In the genomic region with DNA sequence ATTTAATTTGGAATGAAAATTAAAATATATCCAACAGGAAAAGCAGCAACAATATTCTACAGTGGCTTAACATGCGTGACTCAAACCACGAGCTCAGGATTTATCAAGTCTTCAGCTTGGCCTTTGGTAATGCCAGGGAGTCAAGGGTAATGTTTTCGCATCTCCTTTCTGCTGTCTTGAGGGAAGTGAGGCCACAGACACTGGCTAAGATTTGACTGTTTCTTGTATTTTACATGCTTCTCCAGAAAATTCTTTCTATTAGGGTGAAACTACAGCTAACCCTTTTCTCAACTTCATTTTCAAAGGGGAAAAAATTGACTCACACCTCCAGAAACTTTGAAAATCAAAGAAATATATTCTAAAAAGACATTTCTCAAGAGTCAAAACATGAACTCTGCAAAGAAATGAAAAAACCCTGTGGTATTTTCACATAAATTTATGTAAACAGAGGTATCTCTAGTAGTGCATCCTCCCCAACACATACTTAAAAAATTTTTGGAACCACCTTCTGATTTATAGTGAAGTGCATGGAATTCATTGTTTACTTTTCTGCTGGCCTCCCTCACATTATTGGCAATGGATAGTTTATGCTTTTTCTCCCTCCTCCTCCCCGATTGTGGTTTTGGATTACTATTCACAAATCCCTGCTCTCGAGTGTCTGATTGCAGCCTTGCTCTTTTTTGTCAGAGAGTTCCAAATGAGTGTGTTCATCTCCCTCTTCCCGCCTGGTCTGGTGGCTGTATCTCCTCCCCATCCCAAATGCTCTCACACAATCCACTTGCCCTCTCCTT, we compare ENCODE assay signal across 1 cellular context.
TF ChIP-seq lines count a peak whose summit lies in the region.

No MANE protein-coding gene starts in this region.

TF ChIP-seq in GM23338, 12 proteins besides CTCF, POLR2A, EP300 and RAD21 (continued from another document):
- TF ChIP-seq, protein P1, sequence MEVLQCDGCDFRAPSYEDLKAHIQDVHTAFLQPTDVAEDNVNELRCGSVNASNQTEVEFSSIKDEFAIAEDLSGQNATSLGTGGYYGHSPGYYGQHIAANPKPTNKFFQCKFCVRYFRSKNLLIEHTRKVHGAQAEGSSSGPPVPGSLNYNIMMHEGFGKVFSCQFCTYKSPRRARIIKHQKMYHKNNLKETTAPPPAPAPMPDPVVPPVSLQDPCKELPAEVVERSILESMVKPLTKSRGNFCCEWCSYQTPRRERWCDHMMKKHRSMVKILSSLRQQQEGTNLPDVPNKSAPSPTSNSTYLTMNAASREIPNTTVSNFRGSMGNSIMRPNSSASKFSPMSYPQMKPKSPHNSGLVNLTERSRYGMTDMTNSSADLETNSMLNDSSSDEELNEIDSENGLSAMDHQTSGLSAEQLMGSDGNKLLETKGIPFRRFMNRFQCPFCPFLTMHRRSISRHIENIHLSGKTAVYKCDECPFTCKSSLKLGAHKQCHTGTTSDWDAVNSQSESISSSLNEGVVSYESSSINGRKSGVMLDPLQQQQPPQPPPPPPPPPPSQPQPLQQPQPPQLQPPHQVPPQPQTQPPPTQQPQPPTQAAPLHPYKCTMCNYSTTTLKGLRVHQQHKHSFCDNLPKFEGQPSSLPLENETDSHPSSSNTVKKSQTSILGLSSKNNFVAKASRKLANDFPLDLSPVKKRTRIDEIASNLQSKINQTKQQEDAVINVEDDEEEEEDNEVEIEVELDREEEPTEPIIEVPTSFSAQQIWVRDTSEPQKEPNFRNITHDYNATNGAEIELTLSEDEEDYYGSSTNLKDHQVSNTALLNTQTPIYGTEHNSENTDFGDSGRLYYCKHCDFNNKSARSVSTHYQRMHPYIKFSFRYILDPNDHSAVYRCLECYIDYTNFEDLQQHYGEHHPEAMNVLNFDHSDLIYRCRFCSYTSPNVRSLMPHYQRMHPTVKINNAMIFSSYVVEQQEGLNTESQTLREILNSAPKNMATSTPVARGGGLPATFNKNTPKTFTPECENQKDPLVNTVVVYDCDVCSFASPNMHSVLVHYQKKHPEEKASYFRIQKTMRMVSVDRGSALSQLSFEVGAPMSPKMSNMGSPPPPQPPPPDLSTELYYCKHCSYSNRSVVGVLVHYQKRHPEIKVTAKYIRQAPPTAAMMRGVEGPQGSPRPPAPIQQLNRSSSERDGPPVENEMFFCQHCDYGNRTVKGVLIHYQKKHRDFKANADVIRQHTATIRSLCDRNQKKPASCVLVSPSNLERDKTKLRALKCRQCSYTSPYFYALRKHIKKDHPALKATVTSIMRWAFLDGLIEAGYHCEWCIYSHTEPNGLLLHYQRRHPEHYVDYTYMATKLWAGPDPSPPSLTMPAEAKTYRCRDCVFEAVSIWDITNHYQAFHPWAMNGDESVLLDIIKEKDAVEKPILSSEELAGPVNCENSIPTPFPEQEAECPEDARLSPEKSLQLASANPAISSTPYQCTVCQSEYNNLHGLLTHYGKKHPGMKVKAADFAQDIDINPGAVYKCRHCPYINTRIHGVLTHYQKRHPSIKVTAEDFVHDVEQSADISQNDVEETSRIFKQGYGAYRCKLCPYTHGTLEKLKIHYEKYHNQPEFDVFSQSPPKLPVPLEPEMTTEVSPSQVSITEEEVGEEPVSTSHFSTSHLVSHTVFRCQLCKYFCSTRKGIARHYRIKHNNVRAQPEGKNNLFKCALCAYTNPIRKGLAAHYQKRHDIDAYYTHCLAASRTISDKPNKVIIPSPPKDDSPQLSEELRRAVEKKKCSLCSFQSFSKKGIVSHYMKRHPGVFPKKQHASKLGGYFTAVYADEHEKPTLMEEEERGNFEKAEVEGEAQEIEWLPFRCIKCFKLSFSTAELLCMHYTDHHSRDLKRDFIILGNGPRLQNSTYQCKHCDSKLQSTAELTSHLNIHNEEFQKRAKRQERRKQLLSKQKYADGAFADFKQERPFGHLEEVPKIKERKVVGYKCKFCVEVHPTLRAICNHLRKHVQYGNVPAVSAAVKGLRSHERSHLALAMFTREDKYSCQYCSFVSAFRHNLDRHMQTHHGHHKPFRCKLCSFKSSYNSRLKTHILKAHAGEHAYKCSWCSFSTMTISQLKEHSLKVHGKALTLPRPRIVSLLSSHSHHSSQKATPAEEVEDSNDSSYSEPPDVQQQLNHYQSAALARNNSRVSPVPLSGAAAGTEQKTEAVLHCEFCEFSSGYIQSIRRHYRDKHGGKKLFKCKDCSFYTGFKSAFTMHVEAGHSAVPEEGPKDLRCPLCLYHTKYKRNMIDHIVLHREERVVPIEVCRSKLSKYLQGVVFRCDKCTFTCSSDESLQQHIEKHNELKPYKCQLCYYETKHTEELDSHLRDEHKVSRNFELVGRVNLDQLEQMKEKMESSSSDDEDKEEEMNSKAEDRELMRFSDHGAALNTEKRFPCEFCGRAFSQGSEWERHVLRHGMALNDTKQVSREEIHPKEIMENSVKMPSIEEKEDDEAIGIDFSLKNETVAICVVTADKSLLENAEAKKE (CRISPR knock-in tag; IDR thresholded peaks at IDR 0.05), result no peak
- no peak for TF ChIP-seq EZH2 (IDR thresholded peaks at IDR 0.05; ENCODE audit: low read depth, unreplicated experiment)
- TF ChIP-seq, protein P2, sequence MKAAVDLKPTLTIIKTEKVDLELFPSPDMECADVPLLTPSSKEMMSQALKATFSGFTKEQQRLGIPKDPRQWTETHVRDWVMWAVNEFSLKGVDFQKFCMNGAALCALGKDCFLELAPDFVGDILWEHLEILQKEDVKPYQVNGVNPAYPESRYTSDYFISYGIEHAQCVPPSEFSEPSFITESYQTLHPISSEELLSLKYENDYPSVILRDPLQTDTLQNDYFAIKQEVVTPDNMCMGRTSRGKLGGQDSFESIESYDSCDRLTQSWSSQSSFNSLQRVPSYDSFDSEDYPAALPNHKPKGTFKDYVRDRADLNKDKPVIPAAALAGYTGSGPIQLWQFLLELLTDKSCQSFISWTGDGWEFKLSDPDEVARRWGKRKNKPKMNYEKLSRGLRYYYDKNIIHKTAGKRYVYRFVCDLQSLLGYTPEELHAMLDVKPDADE (IDR thresholded peaks at IDR 0.05), result no peak
- no peak for TF ChIP-seq NANOG (IDR thresholded peaks at IDR 0.05; ENCODE audit: borderline replicate concordance)
- no peak for TF ChIP-seq CREB1 (CRISPR knock-in tag; IDR thresholded peaks at IDR 0.05; ENCODE audit: low read depth)
- TF ChIP-seq ZNF114 (CRISPR knock-in tag; IDR thresholded peaks at IDR 0.05), result no peak
- TF ChIP-seq, protein P3, sequence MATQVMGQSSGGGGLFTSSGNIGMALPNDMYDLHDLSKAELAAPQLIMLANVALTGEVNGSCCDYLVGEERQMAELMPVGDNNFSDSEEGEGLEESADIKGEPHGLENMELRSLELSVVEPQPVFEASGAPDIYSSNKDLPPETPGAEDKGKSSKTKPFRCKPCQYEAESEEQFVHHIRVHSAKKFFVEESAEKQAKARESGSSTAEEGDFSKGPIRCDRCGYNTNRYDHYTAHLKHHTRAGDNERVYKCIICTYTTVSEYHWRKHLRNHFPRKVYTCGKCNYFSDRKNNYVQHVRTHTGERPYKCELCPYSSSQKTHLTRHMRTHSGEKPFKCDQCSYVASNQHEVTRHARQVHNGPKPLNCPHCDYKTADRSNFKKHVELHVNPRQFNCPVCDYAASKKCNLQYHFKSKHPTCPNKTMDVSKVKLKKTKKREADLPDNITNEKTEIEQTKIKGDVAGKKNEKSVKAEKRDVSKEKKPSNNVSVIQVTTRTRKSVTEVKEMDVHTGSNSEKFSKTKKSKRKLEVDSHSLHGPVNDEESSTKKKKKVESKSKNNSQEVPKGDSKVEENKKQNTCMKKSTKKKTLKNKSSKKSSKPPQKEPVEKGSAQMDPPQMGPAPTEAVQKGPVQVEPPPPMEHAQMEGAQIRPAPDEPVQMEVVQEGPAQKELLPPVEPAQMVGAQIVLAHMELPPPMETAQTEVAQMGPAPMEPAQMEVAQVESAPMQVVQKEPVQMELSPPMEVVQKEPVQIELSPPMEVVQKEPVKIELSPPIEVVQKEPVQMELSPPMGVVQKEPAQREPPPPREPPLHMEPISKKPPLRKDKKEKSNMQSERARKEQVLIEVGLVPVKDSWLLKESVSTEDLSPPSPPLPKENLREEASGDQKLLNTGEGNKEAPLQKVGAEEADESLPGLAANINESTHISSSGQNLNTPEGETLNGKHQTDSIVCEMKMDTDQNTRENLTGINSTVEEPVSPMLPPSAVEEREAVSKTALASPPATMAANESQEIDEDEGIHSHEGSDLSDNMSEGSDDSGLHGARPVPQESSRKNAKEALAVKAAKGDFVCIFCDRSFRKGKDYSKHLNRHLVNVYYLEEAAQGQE (IDR thresholded peaks at IDR 0.05; ENCODE audit: unreplicated experiment), result no peak
- no peak for TF ChIP-seq EZH2phosphoT487 (IDR thresholded peaks at IDR 0.05; ENCODE audit: unreplicated experiment)
- no peak for TF ChIP-seq POLR2AphosphoS5 (IDR thresholded peaks at IDR 0.05; ENCODE audit: low read depth)
- TF ChIP-seq ZNF331 (CRISPR knock-in tag; IDR thresholded peaks at IDR 0.05; ENCODE audit: low read depth), result no peak
